In genomic region chr5:95822038-95822407, GRCh38 we compare ENCODE assay signal across 1 cellular context.
TF ChIP-seq lines count a peak whose summit lies in the region.

No MANE protein-coding gene starts in this region.

TF ChIP-seq in GM12878, 131 proteins besides CTCF, POLR2A, EP300 and RAD21 (continued from another document and continues in another):
- TF ChIP-seq REST (IDR thresholded peaks at IDR 0.05; ENCODE audit: low read depth, low read length) (no peak), IRF4 (IDR thresholded peaks at IDR 0.05; ENCODE audit: low read depth, low read length) (no peak), RB1 (IDR thresholded peaks at IDR 0.05; ENCODE audit: borderline replicate concordance) (no peak), RELA (IDR thresholded peaks at IDR 0.05; ENCODE audit: borderline replicate concordance, partially characterized antibody) (no peak), SMC3 (IDR thresholded peaks at IDR 0.05; ENCODE audit: borderline replicate concordance, low read length) (no peak), HDGF (IDR thresholded peaks at IDR 0.05) (no peak), BHLHE40 (IDR thresholded peaks at IDR 0.05; ENCODE audit: borderline replicate concordance in 1 of 2, low read depth in 2 of 2, low read length in 1 of 2) (no peak), TCF12 (IDR thresholded peaks at IDR 0.05; ENCODE audit: low read depth, low read length) (peak; percentile 71; the same call in 1 of the 2 replicates), NFXL1 (IDR thresholded peaks at IDR 0.05; ENCODE audit: borderline replicate concordance) (no peak), NBN (IDR thresholded peaks at IDR 0.05) (peak; percentile 38; the same call in 1 of the 2 replicates), HDAC6 (IDR thresholded peaks at IDR 0.05; ENCODE audit: unreplicated experiment) (no peak), KAT2A (conservative IDR thresholded peaks at IDR 0.05; ENCODE audit: control insufficient read depth, low read depth, low read length) (no peak), ZZZ3 (IDR thresholded peaks at IDR 0.05; ENCODE audit: control insufficient read depth, insufficient read length, low read depth) (no peak), DPF2 (IDR thresholded peaks at IDR 0.05) (no peak), JUNB (IDR thresholded peaks at IDR 0.05) (no peak), CHD2 (IDR thresholded peaks at IDR 0.05; ENCODE audit: borderline replicate concordance, low read depth, low read length) (no peak), CBFB (IDR thresholded peaks at IDR 0.05; ENCODE audit: low read depth) (no peak), CBX5 (IDR thresholded peaks at IDR 0.05; ENCODE audit: low read depth) (no peak), TBL1XR1 (IDR thresholded peaks at IDR 0.05; ENCODE audit: low read depth, low read length) (no peak), SP1 (IDR thresholded peaks at IDR 0.05; ENCODE audit: low read depth, low read length) (peak; percentile 15), JUND (IDR thresholded peaks at IDR 0.05; ENCODE audit: low read depth, low read length) (no peak), RUNX3 (IDR thresholded peaks at IDR 0.05; ENCODE audit: low read length) (no peak; the same call in 1 of the 2 replicates), TCF3 (IDR thresholded peaks at IDR 0.05; ENCODE audit: borderline replicate concordance, insufficient read depth, low read depth, low read length) (no peak), STAT3 (IDR thresholded peaks at IDR 0.05; ENCODE audit: low read depth, low read length) (no peak), SMAD5 (IDR thresholded peaks at IDR 0.05; ENCODE audit: low read depth) (no peak), PML (IDR thresholded peaks at IDR 0.05; ENCODE audit: low read length) (no peak), ZSCAN29 (IDR thresholded peaks at IDR 0.05) (no peak), KDM1A (IDR thresholded peaks at IDR 0.05; ENCODE audit: borderline replicate concordance) (no peak), GATAD2B (conservative IDR thresholded peaks at IDR 0.05; ENCODE audit: low read depth) (no peak), YY1 (IDR thresholded peaks at IDR 0.05; ENCODE audit: low read depth, low read length) (no peak), ELK1 (IDR thresholded peaks at IDR 0.05; ENCODE audit: low read depth, low read length) (no peak), HDAC2 (IDR thresholded peaks at IDR 0.05) (no peak), IKZF1 (conservative IDR thresholded peaks at IDR 0.05) (no peak; the same call in 1 of the 2 replicates), RAD51 (IDR thresholded peaks at IDR 0.05) (no peak), ZNF592 (IDR thresholded peaks at IDR 0.05) (no peak), CEBPZ (IDR thresholded peaks at IDR 0.05; ENCODE audit: low read depth, low read length) (no peak), WRNIP1 (IDR thresholded peaks at IDR 0.05; ENCODE audit: borderline replicate concordance, low read depth, low read length) (0 out of 2 replicates have a peak, but pooled peaks have one; percentile 23), EGR1 (IDR thresholded peaks at IDR 0.05; ENCODE audit: borderline replicate concordance in 1 of 2, low read depth in 2 of 2, low read length in 2 of 2) (peak in 1 of 2 experiments; percentile 32; a peak in 1 of 3 replicates), POU2F2 (IDR thresholded peaks at IDR 0.05; ENCODE audit: borderline replicate concordance, low read depth, low read length) (no peak), POLR2AphosphoS2 (IDR thresholded peaks at IDR 0.05; ENCODE audit: low read depth, low read length) (0 out of 2 replicates have a peak, but pooled peaks have one; percentile 16), CREM (IDR thresholded peaks at IDR 0.05; ENCODE audit: low read depth) (no peak)
- TF ChIP-seq, protein P1, sequence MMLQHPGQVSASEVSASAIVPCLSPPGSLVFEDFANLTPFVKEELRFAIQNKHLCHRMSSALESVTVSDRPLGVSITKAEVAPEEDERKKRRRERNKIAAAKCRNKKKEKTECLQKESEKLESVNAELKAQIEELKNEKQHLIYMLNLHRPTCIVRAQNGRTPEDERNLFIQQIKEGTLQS (IDR thresholded peaks at IDR 0.05; ENCODE audit: borderline replicate concordance, extremely low read depth, low read depth, low read length): no peak
- TF ChIP-seq, protein P2, sequence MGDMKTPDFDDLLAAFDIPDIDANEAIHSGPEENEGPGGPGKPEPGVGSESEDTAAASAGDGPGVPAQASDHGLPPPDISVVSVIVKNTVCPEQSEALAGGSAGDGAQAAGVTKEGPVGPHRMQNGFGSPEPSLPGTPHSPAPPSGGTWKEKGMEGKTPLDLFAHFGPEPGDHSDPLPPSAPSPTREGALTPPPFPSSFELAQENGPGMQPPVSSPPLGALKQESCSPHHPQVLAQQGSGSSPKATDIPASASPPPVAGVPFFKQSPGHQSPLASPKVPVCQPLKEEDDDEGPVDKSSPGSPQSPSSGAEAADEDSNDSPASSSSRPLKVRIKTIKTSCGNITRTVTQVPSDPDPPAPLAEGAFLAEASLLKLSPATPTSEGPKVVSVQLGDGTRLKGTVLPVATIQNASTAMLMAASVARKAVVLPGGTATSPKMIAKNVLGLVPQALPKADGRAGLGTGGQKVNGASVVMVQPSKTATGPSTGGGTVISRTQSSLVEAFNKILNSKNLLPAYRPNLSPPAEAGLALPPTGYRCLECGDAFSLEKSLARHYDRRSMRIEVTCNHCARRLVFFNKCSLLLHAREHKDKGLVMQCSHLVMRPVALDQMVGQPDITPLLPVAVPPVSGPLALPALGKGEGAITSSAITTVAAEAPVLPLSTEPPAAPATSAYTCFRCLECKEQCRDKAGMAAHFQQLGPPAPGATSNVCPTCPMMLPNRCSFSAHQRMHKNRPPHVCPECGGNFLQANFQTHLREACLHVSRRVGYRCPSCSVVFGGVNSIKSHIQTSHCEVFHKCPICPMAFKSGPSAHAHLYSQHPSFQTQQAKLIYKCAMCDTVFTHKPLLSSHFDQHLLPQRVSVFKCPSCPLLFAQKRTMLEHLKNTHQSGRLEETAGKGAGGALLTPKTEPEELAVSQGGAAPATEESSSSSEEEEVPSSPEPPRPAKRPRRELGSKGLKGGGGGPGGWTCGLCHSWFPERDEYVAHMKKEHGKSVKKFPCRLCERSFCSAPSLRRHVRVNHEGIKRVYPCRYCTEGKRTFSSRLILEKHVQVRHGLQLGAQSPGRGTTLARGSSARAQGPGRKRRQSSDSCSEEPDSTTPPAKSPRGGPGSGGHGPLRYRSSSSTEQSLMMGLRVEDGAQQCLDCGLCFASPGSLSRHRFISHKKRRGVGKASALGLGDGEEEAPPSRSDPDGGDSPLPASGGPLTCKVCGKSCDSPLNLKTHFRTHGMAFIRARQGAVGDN (IDR thresholded peaks at IDR 0.05): no peak
- TF ChIP-seq, protein P3, sequence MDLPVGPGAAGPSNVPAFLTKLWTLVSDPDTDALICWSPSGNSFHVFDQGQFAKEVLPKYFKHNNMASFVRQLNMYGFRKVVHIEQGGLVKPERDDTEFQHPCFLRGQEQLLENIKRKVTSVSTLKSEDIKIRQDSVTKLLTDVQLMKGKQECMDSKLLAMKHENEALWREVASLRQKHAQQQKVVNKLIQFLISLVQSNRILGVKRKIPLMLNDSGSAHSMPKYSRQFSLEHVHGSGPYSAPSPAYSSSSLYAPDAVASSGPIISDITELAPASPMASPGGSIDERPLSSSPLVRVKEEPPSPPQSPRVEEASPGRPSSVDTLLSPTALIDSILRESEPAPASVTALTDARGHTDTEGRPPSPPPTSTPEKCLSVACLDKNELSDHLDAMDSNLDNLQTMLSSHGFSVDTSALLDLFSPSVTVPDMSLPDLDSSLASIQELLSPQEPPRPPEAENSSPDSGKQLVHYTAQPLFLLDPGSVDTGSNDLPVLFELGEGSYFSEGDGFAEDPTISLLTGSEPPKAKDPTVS (IDR thresholded peaks at IDR 0.05; ENCODE audit: low read depth, low read length): no peak
- TF ChIP-seq, protein P4, sequence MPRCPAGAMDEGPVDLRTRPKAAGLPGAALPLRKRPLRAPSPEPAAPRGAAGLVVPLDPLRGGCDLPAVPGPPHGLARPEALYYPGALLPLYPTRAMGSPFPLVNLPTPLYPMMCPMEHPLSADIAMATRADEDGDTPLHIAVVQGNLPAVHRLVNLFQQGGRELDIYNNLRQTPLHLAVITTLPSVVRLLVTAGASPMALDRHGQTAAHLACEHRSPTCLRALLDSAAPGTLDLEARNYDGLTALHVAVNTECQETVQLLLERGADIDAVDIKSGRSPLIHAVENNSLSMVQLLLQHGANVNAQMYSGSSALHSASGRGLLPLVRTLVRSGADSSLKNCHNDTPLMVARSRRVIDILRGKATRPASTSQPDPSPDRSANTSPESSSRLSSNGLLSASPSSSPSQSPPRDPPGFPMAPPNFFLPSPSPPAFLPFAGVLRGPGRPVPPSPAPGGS (IDR thresholded peaks at IDR 0.05; ENCODE audit: borderline replicate concordance, insufficient read depth, low read depth, low read length, poor library complexity, severe bottlenecking): no peak
- TF ChIP-seq, protein P5, sequence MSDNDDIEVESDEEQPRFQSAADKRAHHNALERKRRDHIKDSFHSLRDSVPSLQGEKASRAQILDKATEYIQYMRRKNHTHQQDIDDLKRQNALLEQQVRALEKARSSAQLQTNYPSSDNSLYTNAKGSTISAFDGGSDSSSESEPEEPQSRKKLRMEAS (IDR thresholded peaks at IDR 0.05; ENCODE audit: low read depth, low read length): no peak
